In genomic region chr5:137146402-137146889, GRCh38 we compare ENCODE assay signal across 11 cellular contexts.
A peak's percentile ranks its signal among the peaks of the same experiment; 100 is the strongest.
DNase-seq lines count a peak whose midpoint lies in the region; ATAC-seq, FAIRE-seq and TF ChIP-seq lines count a peak whose summit lies in the region.
"Had no signal": no experiment of that assay in that cellular context is flagged by ENCODE, and none has a peak within 500 bp of the region (broad histone marks: within the 10 kb centered on the region; RNA-seq: fewer than 3 reads in every experiment).

No MANE protein-coding gene starts in this region.

- H3K27ac Mint-ChIP-seq in activated naive CD8-positive, alpha-beta T cell treated with anti-CD3 and anti-CD28 coated beads for 36 hours, result no peak overlapping the region
- H3K27ac Mint-ChIP-seq: activated naive CD4-positive, alpha-beta T cell treated with anti-CD3 and anti-CD28 coated beads, Interleukin-2, amount 50 U/mL, for 24 hours had no signal

- H3K27me3 ChIP-seq in keratinocyte (ENCODE audit: control insufficient read depth, extremely low read depth, insufficient read depth, low read length), result no peaks in the 10 kb centered on the region
- H3K27me3 ChIP-seq in uterus, result no peaks in the 10 kb centered on the region
- no peaks in the 10 kb centered on the region for H3K27me3 ChIP-seq in spleen (replicated peaks in 1 of 7)
- H3K27me3 ChIP-seq: BLaER1 had no signal

- H3K4me1 ChIP-seq in keratinocyte (ENCODE audit: control insufficient read depth, extremely low read depth, insufficient read depth, low read length) (peaks cover 39% of the 10 kb centered on the region), uterus (peaks cover 0 to 5% of the 10 kb centered on the region in 2 donors), spleen (no peaks in the 10 kb centered on the region)

- no peak for ATAC-seq in GM21576 (IDR thresholded peaks at IDR 0.05; ENCODE audit: unreplicated experiment)

- H3K4me2 ChIP-seq in keratinocyte (ENCODE audit: control insufficient read depth, extremely low read depth, insufficient read depth, low read depth, low read length), result peak overlapping the region; percentile 77
- H3K4me2 ChIP-seq: BLaER1 had no signal

- H2AFZ ChIP-seq in keratinocyte (ENCODE audit: control insufficient read depth, low read length), result peak overlapping the region; percentile 74

- WGBS in spleen, 5 donors, result 54 to 72% (median 60%) methylated on average over 8 of the region's 8 CpGs

- peak overlapping the region; percentile 86 for H3K27ac ChIP-seq in keratinocyte (ENCODE audit: control insufficient read depth, insufficient read depth, low read length)
- peak overlapping the region; percentile 71 to 73 for H3K27ac ChIP-seq in uterus
- no peak overlapping the region for H3K27ac ChIP-seq in spleen
- H3K27ac ChIP-seq: BLaER1, HL-60 had no signal

- TF ChIP-seq POLR2A in uterus (IDR thresholded peaks at IDR 0.05) (no peak), spleen (IDR thresholded peaks at IDR 0.05) (no peak)

- no peak overlapping the region for H3K4me3 Mint-ChIP-seq in activated naive CD8-positive, alpha-beta T cell treated with anti-CD3 and anti-CD28 coated beads for 36 hours
- H3K4me3 Mint-ChIP-seq: activated naive CD4-positive, alpha-beta T cell treated with anti-CD3 and anti-CD28 coated beads, Interleukin-2, amount 50 U/mL, for 24 hours had no signal

- H3K4me1 Mint-ChIP-seq in activated naive CD8-positive, alpha-beta T cell treated with anti-CD3 and anti-CD28 coated beads for 36 hours, result no peaks in the 10 kb centered on the region
- H3K4me1 Mint-ChIP-seq: activated naive CD4-positive, alpha-beta T cell treated with anti-CD3 and anti-CD28 coated beads, Interleukin-2, amount 50 U/mL, for 24 hours had no signal

- peak; percentile 100 for FAIRE-seq in keratinocyte (lab: Jason Lieb, UNC)

- H3K36me3 Mint-ChIP-seq in activated naive CD8-positive, alpha-beta T cell treated with anti-CD3 and anti-CD28 coated beads for 36 hours, result no peaks in the 10 kb centered on the region
- H3K36me3 Mint-ChIP-seq: activated naive CD4-positive, alpha-beta T cell treated with anti-CD3 and anti-CD28 coated beads, Interleukin-2, amount 50 U/mL, for 24 hours had no signal

- DNase-seq in NCI-H1105 treated with DMSO at 0.1 percent for 48 hours (lab: John Stamatoyannopoulos, UW), result peak; percentile 12
- no peak for DNase-seq in NCI-H1105 (lab: John Stamatoyannopoulos, UW)
- peak; percentile 95 for DNase-seq in astrocyte of the spinal cord (ENCODE audit: low read depth, low spot score)
- peak; percentile 95 for DNase-seq in keratinocyte (ENCODE audit: low read depth, low spot score)
- peak; percentile 52 to 76 for DNase-seq in uterus
- no peak for DNase-seq in activated naive CD8-positive, alpha-beta T cell treated with anti-CD3 and anti-CD28 coated beads for 36 hours
- DNase-seq in spleen, result no peak

- H3K4me3 ChIP-seq in astrocyte of the spinal cord (ENCODE audit: low read depth, low read length), result no peak overlapping the region
- peak overlapping the region; percentile 9 to 49 (median 30) for H3K4me3 ChIP-seq in keratinocyte (ENCODE audit: control insufficient read depth in 2 of 3, extremely low read depth in 1 of 3, insufficient read depth in 2 of 3, low read depth in 1 of 3, low read length in 3 of 3)
- no peak overlapping the region for H3K4me3 ChIP-seq in uterus
- no peak overlapping the region for H3K4me3 ChIP-seq in spleen
- H3K4me3 ChIP-seq: BLaER1 had no signal

- H3K79me2 ChIP-seq in keratinocyte (ENCODE audit: control insufficient read depth, insufficient read depth, low read length), result no peaks in the 10 kb centered on the region

- H3K9ac ChIP-seq in keratinocyte (ENCODE audit: control insufficient read depth, extremely low read depth, insufficient read depth, low read length), result peak overlapping the region; percentile 74
- H3K9ac ChIP-seq: BLaER1 had no signal

- no peaks in the 10 kb centered on the region for H4K20me1 ChIP-seq in keratinocyte (ENCODE audit: control insufficient read depth, extremely low read depth, insufficient read depth, low read length)
- H4K20me1 ChIP-seq: BLaER1 had no signal

- H3K9me3 ChIP-seq in keratinocyte (ENCODE audit: control insufficient read depth, low read depth, low read length) (no peaks in the 10 kb centered on the region), uterus (no peaks in the 10 kb centered on the region), spleen (no peaks in the 10 kb centered on the region)
- H3K9me3 ChIP-seq: BLaER1 had no signal

- H3K36me3 ChIP-seq in keratinocyte (ENCODE audit: control insufficient read depth in 2 of 2, extremely low read depth in 1 of 2, insufficient read depth in 2 of 2, low read length in 2 of 2) (no peaks in the 10 kb centered on the region), uterus (no peaks in the 10 kb centered on the region), spleen (no peaks in the 10 kb centered on the region)
- H3K36me3 ChIP-seq: BLaER1 had no signal

- intact Hi-C loops in uterus (cut with DNase I; ENCODE audit: low total_unique reads) (no loop called here), spleen (cut with DNase I; ENCODE audit: low total_unique reads) (no loop called here)

- H3K9me3 Mint-ChIP-seq in activated naive CD8-positive, alpha-beta T cell treated with anti-CD3 and anti-CD28 coated beads for 36 hours, result no peaks in the 10 kb centered on the region
- H3K9me3 Mint-ChIP-seq: activated naive CD4-positive, alpha-beta T cell treated with anti-CD3 and anti-CD28 coated beads, Interleukin-2, amount 50 U/mL, for 24 hours had no signal

- dilution Hi-C loops in keratinocyte (cut with MboI; ENCODE audit: extremely low pct_ligation_motif_present, low sequenced_read_pairs), result no loop called here

- H3K9me1 ChIP-seq in keratinocyte (ENCODE audit: control insufficient read depth, extremely low read depth, insufficient read depth, low read length), result no peaks in the 10 kb centered on the region

- TF ChIP-seq CTCF in astrocyte of the spinal cord (IDR thresholded peaks at IDR 0.05; ENCODE audit: low read depth, low read length), result no peak
- no peak for TF ChIP-seq CTCF in keratinocyte (optimal IDR thresholded peaks at IDR 0.05 in 1 of 3, IDR thresholded peaks at IDR 0.05 in 1 of 3, conservative IDR thresholded peaks at IDR 0.05 in 1 of 3; ENCODE audit: extremely low read depth in 1 of 3, insufficient read depth in 2 of 3, low read length in 3 of 3)
- TF ChIP-seq CTCF in uterus (IDR thresholded peaks at IDR 0.05), result no peak
- no peak for TF ChIP-seq CTCF in spleen (IDR thresholded peaks at IDR 0.05 in 8 of 11, conservative IDR thresholded peaks at IDR 0.05 in 3 of 11)

- in situ Hi-C loops in astrocyte of the spinal cord (cut with HindIII; ENCODE audit: low sequenced_read_pairs), result no loop called here

- peaks cover 3% of the 10 kb centered on the region for H3K27me3 Mint-ChIP-seq in activated naive CD8-positive, alpha-beta T cell treated with anti-CD3 and anti-CD28 coated beads for 36 hours
- H3K27me3 Mint-ChIP-seq: activated naive CD4-positive, alpha-beta T cell treated with anti-CD3 and anti-CD28 coated beads, Interleukin-2, amount 50 U/mL, for 24 hours had no signal

Comparison
In these comparisons a context has a peak if more than half of its experiments do, and no peak if none do; other contexts are left out.
1. DNase-seq: peak in NCI-H1105 treated with DMSO at 0.1 percent for 48 hours (single experiment), astrocyte of the spinal cord (single experiment), keratinocyte (single experiment) and uterus (2 of 2); none in NCI-H1105 (single experiment), activated naive CD8-positive, alpha-beta T cell treated with anti-CD3 and anti-CD28 coated beads for 36 hours (single experiment) and spleen (single experiment).
2. H3K4me3 ChIP-seq: peak in keratinocyte (3 of 3); none in astrocyte of the spinal cord (single experiment), uterus (0 of 2) and spleen (0 of 8).
3. H3K27ac ChIP-seq: peak in keratinocyte (single experiment) and uterus (2 of 2); none in spleen (0 of 8).